8 cellular contexts compared by ENCODE assay signal in the genomic region with DNA sequence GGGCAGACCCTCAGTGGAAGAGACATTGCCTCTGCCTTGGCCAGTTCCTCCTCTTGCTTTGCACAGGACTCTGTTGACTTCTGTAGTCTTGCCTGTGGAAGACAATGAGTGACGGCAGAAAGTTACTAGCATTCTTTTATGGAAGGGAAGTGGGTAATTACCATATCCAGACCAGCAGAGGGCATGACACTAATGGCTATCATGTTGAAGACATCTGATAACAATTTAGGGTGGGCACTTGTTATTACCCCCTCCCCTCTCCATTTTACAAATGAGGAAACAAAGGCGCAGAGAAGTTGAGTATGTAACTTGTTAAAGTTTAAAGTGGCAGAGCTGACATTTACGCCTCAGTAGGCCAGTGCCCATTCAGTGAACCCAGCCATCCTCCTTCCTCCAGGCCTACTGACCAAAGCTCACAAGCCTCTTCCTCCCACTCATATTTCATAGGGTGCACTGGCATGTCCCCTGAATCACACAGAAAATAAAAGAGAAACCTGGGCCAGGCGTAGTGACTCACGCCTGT. TPM values are rescaled to one million over a fixed set of nuclear protein-coding genes. Genes with fewer than 3 reads are reported as not detected.
A peak's percentile ranks its signal among the peaks of the same experiment; 100 is the strongest.
DNase-seq lines count a peak whose midpoint lies in the region; ATAC-seq and TF ChIP-seq lines count a peak whose summit lies in the region.

No MANE protein-coding gene starts in this region.

- H3K9me3 Mint-ChIP-seq in stimulated activated naive CD8-positive, alpha-beta T cell treated with anti-CD3 and anti-CD28 coated beads, Interleukin-15, Interleukin-2, amounts not matched to agents 100 ng/mL and 50 ng/mL, for 24 hours: no peaks in the 10 kb centered on the region

- H3K27ac ChIP-seq in RWPE2 (ENCODE audit: poor library complexity, severe bottlenecking) (peak overlapping the region; percentile 83), foreskin keratinocyte (peak overlapping the region; percentile 96)

- DNase-seq in stimulated activated naive CD8-positive, alpha-beta T cell treated with anti-CD3 and anti-CD28 coated beads, Interleukin-15, Interleukin-2, amounts not matched to agents 100 U/mL and 50 U/mL, for 24 hours: no peak
- DNase-seq in RWPE2 (ENCODE audit: low spot score): no peak
- DNase-seq in foreskin keratinocyte: peak; percentile 62 to 79
- no peak for DNase-seq in NCI-H1105 treated with DMSO at 0.1 percent for 48 hours (lab: John Stamatoyannopoulos, UW)

- H3K36me3 ChIP-seq in RWPE2 (ENCODE audit: low read depth): no peaks in the 10 kb centered on the region

- no peak for ATAC-seq in stimulated activated naive CD8-positive, alpha-beta T cell treated with anti-CD3 and anti-CD28 coated beads, Interleukin-15, Interleukin-2, amounts not matched to agents 100 U/mL and 50 U/mL, for 24 hours
- ATAC-seq in RWPE2 (ENCODE audit: low read depth) (peak; percentile 28), foreskin keratinocyte (peak; percentile 36), HG03354 (IDR thresholded peaks at IDR 0.05; ENCODE audit: poor library complexity, severe bottlenecking, unreplicated experiment) (no peak), GM21381 (IDR thresholded peaks at IDR 0.05; ENCODE audit: unreplicated experiment) (no peak), GM19452 (IDR thresholded peaks at IDR 0.05; ENCODE audit: unreplicated experiment) (no peak)

- peak; percentile 77 for TF ChIP-seq CTCF in RWPE2 (IDR thresholded peaks at IDR 0.05; ENCODE audit: poor library complexity, severe bottlenecking)
- TF ChIP-seq CTCF in foreskin keratinocyte (conservative IDR thresholded peaks at IDR 0.05): peak; percentile 76

- peak overlapping the region; percentile 55 for H3K27ac Mint-ChIP-seq in stimulated activated naive CD8-positive, alpha-beta T cell treated with anti-CD3 and anti-CD28 coated beads, Interleukin-15, Interleukin-2, amounts not matched to agents 100 ng/mL and 50 ng/mL, for 24 hours

- no peaks in the 10 kb centered on the region for H3K36me3 Mint-ChIP-seq in stimulated activated naive CD8-positive, alpha-beta T cell treated with anti-CD3 and anti-CD28 coated beads, Interleukin-15, Interleukin-2, amounts not matched to agents 100 ng/mL and 50 ng/mL, for 24 hours (ENCODE audit: low read depth)

- H3K4me1 ChIP-seq in RWPE2 (ENCODE audit: insufficient read depth, poor library complexity, severe bottlenecking) (peaks cover 33% of the 10 kb centered on the region), foreskin keratinocyte (peaks cover 25% of the 10 kb centered on the region)

- H3K4me1 Mint-ChIP-seq in stimulated activated naive CD8-positive, alpha-beta T cell treated with anti-CD3 and anti-CD28 coated beads, Interleukin-15, Interleukin-2, amounts not matched to agents 100 ng/mL and 50 ng/mL, for 24 hours (ENCODE audit: low read depth): peaks cover 28% of the 10 kb centered on the region

- no peaks in the 10 kb centered on the region for H3K27me3 Mint-ChIP-seq in stimulated activated naive CD8-positive, alpha-beta T cell treated with anti-CD3 and anti-CD28 coated beads, Interleukin-15, Interleukin-2, amounts not matched to agents 100 ng/mL and 50 ng/mL, for 24 hours

- H3K27me3 ChIP-seq in RWPE2 (ENCODE audit: insufficient read depth, poor library complexity, severe bottlenecking) (no peaks in the 10 kb centered on the region), foreskin keratinocyte (no peaks in the 10 kb centered on the region)

- no peaks in the 10 kb centered on the region for H3K9me3 ChIP-seq in RWPE2 (ENCODE audit: severe bottlenecking)

- H3K4me3 Mint-ChIP-seq in stimulated activated naive CD8-positive, alpha-beta T cell treated with anti-CD3 and anti-CD28 coated beads, Interleukin-15, Interleukin-2, amounts not matched to agents 100 ng/mL and 50 ng/mL, for 24 hours: no peak overlapping the region

- no peak overlapping the region for H3K4me3 ChIP-seq in RWPE2 (ENCODE audit: severe bottlenecking)

RNA-seq across cellular contexts. Expression of gene FMN1, which starts 48.2 kb away (rescaled TPM):
- 1.7 TPM in 2 replicates for total RNA-seq in foreskin keratinocyte
- 0.26 and 0.30 TPM in 2 replicates for polyA plus RNA-seq in foreskin keratinocyte

Comparison
In these comparisons a context has a peak if more than half of its experiments do, and no peak if none do; other contexts are left out.
1. ATAC-seq: peak in RWPE2 (single experiment) and foreskin keratinocyte (single experiment); none in stimulated activated naive CD8-positive, alpha-beta T cell treated with anti-CD3 and anti-CD28 coated beads, Interleukin-15, Interleukin-2, amounts not matched to agents 100 U/mL and 50 U/mL, for 24 hours (single experiment), HG03354 (single experiment), GM21381 (single experiment) and GM19452 (single experiment).
2. DNase-seq: peak in foreskin keratinocyte (2 of 2); none in stimulated activated naive CD8-positive, alpha-beta T cell treated with anti-CD3 and anti-CD28 coated beads, Interleukin-15, Interleukin-2, amounts not matched to agents 100 U/mL and 50 U/mL, for 24 hours (single experiment), RWPE2 (single experiment) and NCI-H1105 treated with DMSO at 0.1 percent for 48 hours (single experiment).